In genomic region chr10:101760510-101760909, GRCh38 we compare ENCODE assay signal across 3 cellular contexts.
A peak's percentile ranks its signal among the peaks of the same experiment; 100 is the strongest.
TF ChIP-seq lines count a peak whose summit lies in the region.

No MANE protein-coding gene starts in this region.

TF ChIP-seq in Ishikawa, 13 proteins besides CTCF, POLR2A, EP300 and RAD21:
- TF ChIP-seq CREB1 (IDR thresholded peaks at IDR 0.05; ENCODE audit: low read depth) (no peak), TEAD4 (IDR thresholded peaks at IDR 0.05) (0 out of 2 replicates have a peak, but pooled peaks have one; percentile 19)

TF ChIP-seq in H1, 55 proteins besides CTCF, POLR2A, EP300 and RAD21:
- TF ChIP-seq SIN3A (conservative IDR thresholded peaks at IDR 0.05 in 1 of 2, IDR thresholded peaks at IDR 0.05 in 1 of 2; ENCODE audit: low read depth in 1 of 2, low read length in 2 of 2) (no peak), ATF3 (IDR thresholded peaks at IDR 0.05; ENCODE audit: insufficient read depth, low read depth, low read length) (no peak), FOSL1 (IDR thresholded peaks at IDR 0.05; ENCODE audit: insufficient read depth, low read depth, low read length) (no peak), ZNF274 (IDR thresholded peaks at IDR 0.05; ENCODE audit: borderline replicate concordance, extremely low read depth, low read length) (no peak), CREB1 (IDR thresholded peaks at IDR 0.05) (no peak), EZH2 (IDR thresholded peaks at IDR 0.05; ENCODE audit: low read depth, low read length, severe bottlenecking) (no peak), RXRA (IDR thresholded peaks at IDR 0.05; ENCODE audit: insufficient read depth, low read depth, low read length) (no peak), TBP (IDR thresholded peaks at IDR 0.05; ENCODE audit: low read depth, low read length) (no peak), SAP30 (IDR thresholded peaks at IDR 0.05; ENCODE audit: insufficient read depth, insufficient replicate concordance, low read length) (no peak), CBX5 (IDR thresholded peaks at IDR 0.05; ENCODE audit: low read depth, low read length) (no peak), KDM4A (IDR thresholded peaks at IDR 0.05; ENCODE audit: low read depth, low read length, severe bottlenecking) (no peak), BRCA1 (IDR thresholded peaks at IDR 0.05; ENCODE audit: low read depth, low read length) (no peak), JUN (IDR thresholded peaks at IDR 0.05; ENCODE audit: low read depth, low read length) (no peak), GTF2F1 (IDR thresholded peaks at IDR 0.05; ENCODE audit: borderline replicate concordance, low read depth, low read length) (no peak), CEBPB (IDR thresholded peaks at IDR 0.05; ENCODE audit: low read depth, low read length) (no peak), KDM1A (IDR thresholded peaks at IDR 0.05; ENCODE audit: borderline replicate concordance, low read length) (no peak), CHD2 (IDR thresholded peaks at IDR 0.05; ENCODE audit: low read length) (no peak), TAF1 (IDR thresholded peaks at IDR 0.05; ENCODE audit: low read depth, low read length) (no peak), CHD1 (IDR thresholded peaks at IDR 0.05; ENCODE audit: low read depth, low read length) (no peak)
TF ChIP-seq in H1: peak in this region for 0.

TF ChIP-seq in HepG2, 621 proteins besides CTCF, POLR2A, EP300 and RAD21:
- TF ChIP-seq MYPOP (CRISPR knock-in tag; IDR thresholded peaks at IDR 0.05) (no peak), ATM (IDR thresholded peaks at IDR 0.05; ENCODE audit: borderline replicate concordance) (no peak), ZNF451 (CRISPR knock-in tag; IDR thresholded peaks at IDR 0.05) (no peak), BATF2 (CRISPR knock-in tag; IDR thresholded peaks at IDR 0.05) (no peak), TBX2 (CRISPR knock-in tag; IDR thresholded peaks at IDR 0.05; ENCODE audit: borderline replicate concordance) (no peak), AHDC1 (CRISPR knock-in tag; IDR thresholded peaks at IDR 0.05; ENCODE audit: borderline replicate concordance) (no peak), REL (CRISPR knock-in tag; conservative IDR thresholded peaks at IDR 0.05) (no peak)
- TF ChIP-seq, protein P1, sequence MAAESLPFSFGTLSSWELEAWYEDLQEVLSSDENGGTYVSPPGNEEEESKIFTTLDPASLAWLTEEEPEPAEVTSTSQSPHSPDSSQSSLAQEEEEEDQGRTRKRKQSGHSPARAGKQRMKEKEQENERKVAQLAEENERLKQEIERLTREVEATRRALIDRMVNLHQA (CRISPR knock-in tag; IDR thresholded peaks at IDR 0.05): no peak
- TF ChIP-seq, protein P2, sequence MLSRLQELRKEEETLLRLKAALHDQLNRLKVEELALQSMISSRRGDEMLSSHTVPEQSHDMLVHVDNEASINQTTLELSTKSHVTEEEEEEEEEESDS (CRISPR knock-in tag; IDR thresholded peaks at IDR 0.05; ENCODE audit: borderline replicate concordance): no peak
